8 cellular contexts compared by ENCODE assay signal in the genomic region with DNA sequence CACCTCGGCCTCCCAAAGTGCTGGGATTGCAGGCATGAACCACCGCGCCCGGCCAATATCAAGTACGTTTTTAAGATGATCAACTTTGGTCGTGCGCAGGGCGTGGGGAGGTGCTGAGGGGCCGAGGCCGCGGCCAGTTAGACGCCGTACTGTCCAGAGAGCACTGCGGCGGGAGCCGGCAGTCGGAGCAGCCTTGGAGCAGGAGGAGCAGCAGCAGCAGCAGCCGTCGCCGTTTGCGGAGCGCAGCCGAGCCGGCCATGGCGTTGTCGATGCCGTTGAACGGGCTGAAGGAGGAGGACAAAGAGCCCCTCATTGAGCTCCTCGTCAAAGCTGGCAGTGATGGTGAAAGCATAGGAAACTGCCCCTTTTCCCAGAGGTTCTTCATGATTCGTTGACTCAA.
"Had no signal": no experiment of that assay in that cellular context is flagged by ENCODE, and none has a peak within 500 bp of the region (broad histone marks: within the 10 kb centered on the region; RNA-seq: fewer than 3 reads in every experiment).

No MANE protein-coding gene starts in this region.

- H3K4me3 ChIP-seq: GM12878 had no signal

- ATAC-seq: GM12878 had no signal

- FAIRE-seq: G401.6, GM12878, GM12891, GM12892, GM18507, GM19239 had no signal

- DNase-seq: GDM1, GF-D8 had no signal
